9 cellular contexts compared by ENCODE assay signal in the genomic region with DNA sequence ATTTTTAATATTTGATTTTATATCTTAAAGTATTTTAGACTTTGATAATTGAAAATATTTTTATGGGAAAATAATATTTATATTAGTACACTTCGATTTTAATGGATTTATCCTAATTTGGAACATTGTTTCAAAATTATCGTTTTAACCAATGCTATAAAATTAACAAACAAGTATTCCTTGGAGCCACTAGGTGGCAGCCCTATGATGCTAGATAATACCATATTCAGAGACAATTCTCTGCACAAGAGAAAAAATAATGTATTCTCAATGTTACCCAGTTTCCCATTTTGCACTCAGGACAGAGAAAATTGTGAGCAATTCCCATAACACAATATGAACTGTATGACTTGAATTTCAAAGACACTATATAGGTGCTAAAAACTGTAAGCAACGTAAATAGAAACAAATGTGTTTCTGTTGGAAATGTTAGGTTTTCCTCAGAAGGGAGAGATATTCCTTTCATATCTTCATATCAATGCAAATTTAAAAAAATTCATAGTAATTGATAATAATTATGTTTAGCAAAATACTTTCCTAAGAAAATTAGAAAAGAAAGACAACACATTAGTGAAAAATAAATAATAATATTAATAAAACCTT.
DNase-seq lines count a peak whose midpoint lies in the region; ATAC-seq and TF ChIP-seq lines count a peak whose summit lies in the region.
"Had no signal": no experiment of that assay in that cellular context is flagged by ENCODE, and none has a peak within 500 bp of the region (broad histone marks: within the 10 kb centered on the region; RNA-seq: fewer than 3 reads in every experiment).

No MANE protein-coding gene starts in this region.

- no peaks in the 10 kb centered on the region for H3K4me1 ChIP-seq in thoracic aorta (ENCODE audit: control insufficient read depth in 1 of 2, low read depth in 2 of 2)

- no peak overlapping the region for H2AFZ ChIP-seq in SU-DHL-6 (ENCODE audit: low read depth, low read length, severe bottlenecking)

- H3K36me3 ChIP-seq in SU-DHL-6 (ENCODE audit: low read length) (no peaks in the 10 kb centered on the region), thoracic aorta (no peaks in the 10 kb centered on the region)

- no peak overlapping the region for H3K9ac ChIP-seq in SU-DHL-6 (ENCODE audit: low read length)

- H4K20me1 ChIP-seq in SU-DHL-6 (ENCODE audit: low read depth, low read length): peaks cover 6% of the 10 kb centered on the region; the same call in 1 of the 2 replicates

- ATAC-seq in GM18868 (IDR thresholded peaks at IDR 0.05; ENCODE audit: unreplicated experiment) (peak; percentile 69), thoracic aorta (ENCODE audit: insufficient number of reproducible peaks, low FRiP score, low read depth) (no peak), GM21825 (IDR thresholded peaks at IDR 0.05; ENCODE audit: unreplicated experiment) (no peak), HG03439 (IDR thresholded peaks at IDR 0.05; ENCODE audit: unreplicated experiment) (no peak)

- H3K9me3 ChIP-seq in SU-DHL-6 (ENCODE audit: insufficient read depth, low read length): no peaks in the 10 kb centered on the region
- no peaks in the 10 kb centered on the region for H3K9me3 ChIP-seq in thoracic aorta

- H3K27me3 ChIP-seq in SU-DHL-6 (ENCODE audit: low read length): no peaks in the 10 kb centered on the region
- H3K27me3 ChIP-seq in thoracic aorta (replicated peaks; ENCODE audit: insufficient read depth): no peaks in the 10 kb centered on the region

- no peak overlapping the region for H3K27ac ChIP-seq in SU-DHL-6 (ENCODE audit: low read depth, low read length)
- H3K27ac ChIP-seq in thoracic aorta: no peak overlapping the region
- H3K27ac ChIP-seq: HL-60 had no signal

- no peak for TF ChIP-seq POLR2A in NB4 (IDR thresholded peaks at IDR 0.05; ENCODE audit: extremely low read depth, insufficient read length)

- TF ChIP-seq CTCF in NB4 (IDR thresholded peaks at IDR 0.05; ENCODE audit: low read depth, low read length): peak; percentile 60
- peak; percentile 68 for TF ChIP-seq CTCF in SU-DHL-6 (IDR thresholded peaks at IDR 0.05; ENCODE audit: insufficient read depth, low read length, poor library complexity, severe bottlenecking)
- TF ChIP-seq CTCF in thoracic aorta (IDR thresholded peaks at IDR 0.05): peak; percentile 53

- no peak overlapping the region for H3K4me2 ChIP-seq in SU-DHL-6 (ENCODE audit: low read depth, low read length, poor library complexity, severe bottlenecking)

- H3F3A ChIP-seq in SU-DHL-6 (ENCODE audit: insufficient read depth): no peaks in the 10 kb centered on the region

- no peak overlapping the region for H3K4me3 ChIP-seq in NB4 (ENCODE audit: low read depth, low read length)
- no peak overlapping the region for H3K4me3 ChIP-seq in SU-DHL-6 (ENCODE audit: insufficient read depth, low read length, poor library complexity, severe bottlenecking)
- H3K4me3 ChIP-seq in thoracic aorta: no peak overlapping the region

- no peaks in the 10 kb centered on the region for H3K9me2 ChIP-seq in SU-DHL-6 (replicated peaks; ENCODE audit: insufficient read depth, low read length)

- DNase-seq in Ammon's horn (ENCODE audit: low spot score): peak; percentile 69
- DNase-seq in NB4 (ENCODE audit: low read depth): peak; percentile 60
- peak; percentile 41 for DNase-seq in glomerular visceral epithelial cell (ENCODE audit: extremely low spot score)
- DNase-seq in thoracic aorta (ENCODE audit: low spot score): no peak

- no peaks in the 10 kb centered on the region for H3K79me2 ChIP-seq in SU-DHL-6 (ENCODE audit: insufficient read depth, low read length)
